Comparison of ENCODE assay signal across 8 cellular contexts in the genomic region with DNA sequence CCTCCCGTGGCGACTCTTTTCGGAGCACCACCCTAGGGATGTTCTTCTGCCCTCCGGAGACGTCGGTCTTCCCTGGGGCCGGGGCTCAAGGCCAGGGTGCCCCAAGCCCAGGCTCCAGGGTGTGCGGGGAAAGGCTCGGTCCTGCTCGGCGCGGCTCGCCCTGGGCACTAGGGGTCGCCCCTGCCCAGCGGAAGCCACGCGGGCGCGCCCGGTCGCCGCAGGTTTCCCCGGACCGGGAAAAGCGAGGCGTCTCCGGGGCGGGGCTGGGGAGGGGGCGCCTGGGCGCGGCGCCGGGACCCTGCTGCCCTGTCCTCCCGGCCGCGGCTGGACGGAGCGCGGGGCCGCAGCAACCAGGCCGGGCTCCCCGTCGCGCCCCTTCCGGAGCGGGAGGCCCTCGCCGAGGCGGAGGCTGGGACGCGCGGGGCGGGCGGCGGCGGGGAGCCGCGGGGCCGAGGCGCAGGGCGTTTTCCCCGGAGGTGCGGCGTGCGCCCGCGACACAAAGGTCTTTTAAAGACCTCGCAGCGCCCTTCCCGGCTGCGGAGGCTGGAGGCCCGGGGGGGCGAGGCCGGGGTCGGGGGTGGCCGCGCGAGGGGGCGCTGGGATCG.
DNase-seq lines count a peak whose midpoint lies in the region; ATAC-seq and TF ChIP-seq lines count a peak whose summit lies in the region.

No MANE protein-coding gene starts in this region.

- DNase-seq in NCI-H510A (lab: John Stamatoyannopoulos, UW): peak; percentile 72
- peak; percentile 59 to 60 for DNase-seq in activated CD4-positive, alpha-beta T cell treated with anti-CD3 and anti-CD28 coated beads, Interleukin-2, amount 50 U/mL, for 4 hours
- DNase-seq in effector CD4-positive, alpha-beta T cell: peak; percentile 57
- DNase-seq in medulla oblongata (ENCODE audit: extremely low spot score): peak; percentile 82
- DNase-seq in stimulated activated CD4-positive, alpha-beta T cell treated with anti-CD3 and anti-CD28 coated beads, TNF-alpha, amount 100 ng/mL, for 48 hours (ENCODE audit: low read depth in 3 of 3): peak; percentile 41 to 57 (median 54)

- peak; percentile 92 for TF ChIP-seq CTCF in 22Rv1 (IDR thresholded peaks at IDR 0.05)

- ATAC-seq in GM18519 (IDR thresholded peaks at IDR 0.05; ENCODE audit: low FRiP score, unreplicated experiment): peak; percentile 61
- ATAC-seq in HG03095 (IDR thresholded peaks at IDR 0.05; ENCODE audit: unreplicated experiment): peak; percentile 81

- no peak overlapping the region for H3K27ac ChIP-seq in 22Rv1
